Comparison of ENCODE assay signal across 9 cellular contexts in the genomic region with DNA sequence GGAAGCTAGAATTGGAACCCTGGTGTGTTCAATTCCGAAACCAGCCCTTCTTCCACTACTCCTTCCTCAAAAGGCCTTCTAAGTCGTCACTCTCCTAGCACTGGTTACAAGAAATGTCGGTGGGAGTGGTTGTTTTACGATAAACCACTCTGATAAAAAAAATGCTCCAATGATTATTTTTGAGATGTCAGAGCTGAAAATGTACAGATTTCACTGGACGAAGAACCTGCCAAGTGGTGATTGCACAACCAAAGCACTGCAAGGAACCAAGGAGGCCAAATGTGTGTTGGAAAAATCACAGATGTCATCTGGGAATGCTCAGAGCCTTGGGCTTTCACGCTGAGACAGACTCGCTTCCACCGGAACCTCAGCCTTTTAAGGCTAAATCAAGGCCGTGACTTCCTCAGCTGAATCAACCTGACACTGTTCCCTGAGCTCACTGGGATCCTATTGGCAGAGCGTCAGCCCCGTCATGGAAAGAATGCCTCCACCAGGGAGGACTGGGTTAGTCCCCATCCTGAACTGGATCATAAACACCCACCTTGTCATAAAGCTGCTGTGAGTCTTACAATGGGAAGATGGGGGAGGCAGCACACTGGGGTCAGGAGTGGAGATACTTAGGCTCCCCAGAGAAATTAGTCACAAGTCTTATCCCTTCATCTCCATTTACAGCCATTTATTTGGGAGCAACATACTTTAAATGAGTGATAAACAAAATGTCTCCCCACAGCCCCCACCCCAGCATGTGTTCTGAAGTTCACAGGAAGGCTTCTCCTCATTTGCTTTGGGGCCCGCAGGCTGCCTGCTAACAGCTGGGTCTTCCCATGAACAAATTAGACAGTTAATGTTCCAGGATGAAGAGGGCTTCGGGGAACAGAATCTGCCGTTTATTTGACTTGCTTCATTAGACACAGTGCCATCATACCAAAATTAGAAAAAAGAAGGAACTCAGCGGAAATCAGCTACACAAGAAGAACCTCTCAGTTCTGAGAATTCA.
DNase-seq lines count a peak whose midpoint lies in the region; ATAC-seq and TF ChIP-seq lines count a peak whose summit lies in the region.
"Had no signal": no experiment of that assay in that cellular context is flagged by ENCODE, and none has a peak within 500 bp of the region (broad histone marks: within the 10 kb centered on the region; RNA-seq: fewer than 3 reads in every experiment).

No MANE protein-coding gene starts in this region.

- peak overlapping the region; percentile 87 for H2BK5ac ChIP-seq in IMR-90 (ENCODE audit: low read depth, low read length, poor library complexity, severe bottlenecking)

- no peak for TF ChIP-seq RAD21 in IMR-90 (IDR thresholded peaks at IDR 0.05; ENCODE audit: low read length)

- WGBS in IMR-90 (ENCODE audit: extremely low coverage in 2 of 2, insufficient read length in 1 of 2), 2 experiments = 0% methylated on average over 5 of the region's 15 CpGs; no CpG with 5 or more reads in 1 of the 2 experiments
- 78 to 80% methylated on average over 15 of the region's 15 CpGs for WGBS in testis, 2 donors

- peak overlapping the region; percentile 54 for H2BK20ac ChIP-seq in IMR-90 (ENCODE audit: low read depth, low read length)

- H4K20me1 ChIP-seq in IMR-90 (ENCODE audit: insufficient read depth, low read length) = no peaks in the 10 kb centered on the region

- in situ Hi-C loops in IMR-90 (cut with MboI; ENCODE audit: low sequenced_read_pairs) = loop anchor here (5.0 to 10.0 kb wide), 3 partner anchors 168 to 766 kb away; no protein-coding TSS in a partner anchor

- H4K5ac ChIP-seq in IMR-90 (ENCODE audit: low read depth, low read length) = peak overlapping the region; percentile 78

- TF ChIP-seq POLR2A in IMR-90 (IDR thresholded peaks at IDR 0.05; ENCODE audit: low read depth, low read length) (no peak), testis (IDR thresholded peaks at IDR 0.05) (no peak)

- DNase-seq in IMR-90 (peak; percentile 99), lower lobe of right lung (peak; percentile 58), testis (peak; percentile 27), SKM-1 treated with dmso at 0.1 percent for 144 hours (lab: John Stamatoyannopoulos, UW; ENCODE audit: unreplicated experiment) (no peak), iPS-NIHi11 (ENCODE audit: low spot score) (no peak), H7 (no peak)
- DNase-seq: Kasumi-1 had no signal

- H3K4me1 ChIP-seq in IMR-90 (ENCODE audit: control insufficient read depth, insufficient read depth, low read length) (peaks cover 15% of the 10 kb centered on the region; the same call in 1 of the 2 replicates), duodenal mucosa (ENCODE audit: control insufficient read depth in 1 of 2, insufficient read depth in 2 of 2, low read length in 2 of 2) (peaks cover 5% of the 10 kb centered on the region in 2 donors), lower lobe of right lung (peaks cover 24% of the 10 kb centered on the region), testis (no peaks in the 10 kb centered on the region)

- H2AK9ac ChIP-seq in IMR-90 (replicated peaks; ENCODE audit: low read depth, low read length, poor library complexity) = peak overlapping the region; percentile 55

- no peaks in the 10 kb centered on the region for H3K9me1 ChIP-seq in IMR-90 (ENCODE audit: insufficient read depth, low read length)

- H3K23ac ChIP-seq in IMR-90 (ENCODE audit: low read depth, low read length) = peak overlapping the region; percentile 66; the same call in 1 of the 2 replicates

- no peaks in the 10 kb centered on the region for H3K36me3 ChIP-seq in IMR-90 (ENCODE audit: control insufficient read depth, insufficient read depth, low read length)
- no peaks in the 10 kb centered on the region for H3K36me3 ChIP-seq in duodenal mucosa (ENCODE audit: control insufficient read depth in 1 of 2, insufficient read depth in 2 of 2, low read length in 2 of 2)
- H3K36me3 ChIP-seq in lower lobe of right lung = no peaks in the 10 kb centered on the region
- H3K36me3 ChIP-seq in testis (ENCODE audit: low read depth, missing control alignments) = no peaks in the 10 kb centered on the region
- no peaks in the 10 kb centered on the region for H3K36me3 ChIP-seq in H7 (replicated peaks; ENCODE audit: control insufficient read depth, insufficient read depth, low read length)

- TF ChIP-seq CTCF in IMR-90 (conservative IDR thresholded peaks at IDR 0.05; ENCODE audit: low read depth, low read length) = no peak
- TF ChIP-seq CTCF in lower lobe of right lung (IDR thresholded peaks at IDR 0.05) = no peak
- no peak for TF ChIP-seq CTCF in testis (IDR thresholded peaks at IDR 0.05)

- H2AFZ ChIP-seq in IMR-90 (replicated peaks; ENCODE audit: low read length, poor library complexity) = peak overlapping the region; percentile 89

- intact Hi-C loops in IMR-90 (cut with micrococcal nuclease) = loop anchor here (1.0 to 10.0 kb wide), 9 partner anchors 106 to 766 kb away; no protein-coding TSS in a partner anchor
- intact Hi-C loops in lower lobe of right lung (cut with DNase I) = no loop called here
- intact Hi-C loops in testis (cut with DNase I; ENCODE audit: low total_unique reads) = no loop called here

- peak overlapping the region; percentile 22 for H4K91ac ChIP-seq in IMR-90 (ENCODE audit: insufficient read depth, low read depth, low read length)

- peak overlapping the region; percentile 7; the same call in 1 of the 2 replicates for H3K56ac ChIP-seq in IMR-90 (ENCODE audit: extremely low read depth, insufficient read depth, low read length)

- peak overlapping the region; percentile 27 for H2AK5ac ChIP-seq in IMR-90 (ENCODE audit: low read depth, low read length)

- no peaks in the 10 kb centered on the region for H3K79me1 ChIP-seq in IMR-90 (ENCODE audit: low read depth in 1 of 2, low read length in 2 of 2)

- peak overlapping the region; percentile 9 to 74 for H4K8ac ChIP-seq in IMR-90 (ENCODE audit: low read depth in 2 of 2, low read length in 2 of 2)

- H3K27ac ChIP-seq in IMR-90 (ENCODE audit: insufficient read depth, low read length) = peak overlapping the region; percentile 99; the same call in 1 of the 2 replicates
- H3K27ac ChIP-seq in duodenal mucosa (ENCODE audit: low read depth, low read length) = peak overlapping the region; percentile 71
- H3K27ac ChIP-seq in lower lobe of right lung = peak overlapping the region; percentile 80
- peak overlapping the region in 1 of 2 donors; percentile 66 for H3K27ac ChIP-seq in testis

- ATAC-seq in IMR-90 (ENCODE audit: low read depth) (peak; percentile 93), lower lobe of right lung (peak; percentile 83 to 88), HG03521 (IDR thresholded peaks at IDR 0.05; ENCODE audit: unreplicated experiment) (no peak)

- H3K4me3 ChIP-seq in IMR-90 (ENCODE audit: insufficient read depth, low read depth, low read length) (no peak overlapping the region), duodenal mucosa (ENCODE audit: low read depth in 1 of 2, low read length in 2 of 2) (no peak overlapping the region), lower lobe of right lung (no peak overlapping the region), testis (no peak overlapping the region), H7 (ENCODE audit: insufficient read depth, low read depth, low read length) (no peak overlapping the region)

- CTCF ChIA-PET in IMR-90 (lab: Yijun Ruan, JAX) = interaction anchor here (0.6 kb wide), 1 partner anchor 110 kb away, joined by 3 read pairs; no protein-coding TSS in a partner anchor

- peak overlapping the region; percentile 20 for H3K9ac ChIP-seq in IMR-90 (ENCODE audit: low read depth, low read length)
- peak overlapping the region in 1 of 2 donors; percentile 8 for H3K9ac ChIP-seq in duodenal mucosa (ENCODE audit: low read depth in 1 of 2, low read length in 2 of 2)

- POLR2A ChIA-PET in IMR-90 (lab: Charles Lee; ENCODE audit: unreplicated experiment) = interaction anchor here (0.6 to 1.3 kb wide), 3 partner anchors 108 to 378 kb away, joined by 3 to 10 read pairs (median 3); a partner anchor contains a TSS

- peak overlapping the region; percentile 45 for H3K18ac ChIP-seq in IMR-90 (ENCODE audit: low read depth, low read length)

- H3K14ac ChIP-seq in IMR-90 (replicated peaks; ENCODE audit: low read depth, low read length) = peak overlapping the region; percentile 72

- peak overlapping the region; percentile 33; the same call in 1 of the 3 replicates for H2BK15ac ChIP-seq in IMR-90 (ENCODE audit: low read depth, low read length)

- dilution Hi-C loops in IMR-90 (cut with HindIII; ENCODE audit: low sequenced_read_pairs, unreplicated experiment) = no loop called here

- BruUV-seq in IMR-90 (replicated peaks; lab: Mats Ljungman, UMichigan) = TSS peak; percentile 99

- H3K27me3 ChIP-seq in IMR-90 (ENCODE audit: control insufficient read depth, insufficient read depth, low read length) (no peaks in the 10 kb centered on the region), duodenal mucosa (ENCODE audit: control insufficient read depth in 1 of 2, insufficient read depth in 2 of 2, low read length in 2 of 2) (no peaks in the 10 kb centered on the region), lower lobe of right lung (ENCODE audit: low read depth) (no peaks in the 10 kb centered on the region), testis (no peaks in the 10 kb centered on the region), H7 (ENCODE audit: control insufficient read depth, insufficient read depth, low read length) (no peaks in the 10 kb centered on the region)

- peak overlapping the region; percentile 25 for H3K4me2 ChIP-seq in IMR-90 (ENCODE audit: low read depth, low read length)

- H3K9me3 ChIP-seq in IMR-90 (ENCODE audit: control insufficient read depth, insufficient read depth, low read length) (no peaks in the 10 kb centered on the region), duodenal mucosa (ENCODE audit: control insufficient read depth in 1 of 2, low read length in 2 of 2) (no peaks in the 10 kb centered on the region), lower lobe of right lung (no peaks in the 10 kb centered on the region), testis (no peaks in the 10 kb centered on the region)

- H3K4ac ChIP-seq in IMR-90 (ENCODE audit: low read depth, low read length) = peak overlapping the region; percentile 74

- peak overlapping the region; percentile 86 for H2BK120ac ChIP-seq in IMR-90 (ENCODE audit: low read depth, low read length)

TF ChIP-seq in IMR-90, 13 proteins besides CTCF, POLR2A, EP300 and RAD21 (continues in another document):
- TF ChIP-seq BHLHE40 (IDR thresholded peaks at IDR 0.05; ENCODE audit: low read depth, low read length) (0 out of 2 replicates have a peak, but pooled peaks have one; percentile 29), SMC3 (IDR thresholded peaks at IDR 0.05; ENCODE audit: low read depth, low read length) (no peak; the same call in 1 of the 2 replicates), RFX5 (IDR thresholded peaks at IDR 0.05; ENCODE audit: low read depth, low read length) (no peak), FOS (IDR thresholded peaks at IDR 0.05; ENCODE audit: low read depth, low read length) (peak; percentile 80)
- TF ChIP-seq, protein P1, sequence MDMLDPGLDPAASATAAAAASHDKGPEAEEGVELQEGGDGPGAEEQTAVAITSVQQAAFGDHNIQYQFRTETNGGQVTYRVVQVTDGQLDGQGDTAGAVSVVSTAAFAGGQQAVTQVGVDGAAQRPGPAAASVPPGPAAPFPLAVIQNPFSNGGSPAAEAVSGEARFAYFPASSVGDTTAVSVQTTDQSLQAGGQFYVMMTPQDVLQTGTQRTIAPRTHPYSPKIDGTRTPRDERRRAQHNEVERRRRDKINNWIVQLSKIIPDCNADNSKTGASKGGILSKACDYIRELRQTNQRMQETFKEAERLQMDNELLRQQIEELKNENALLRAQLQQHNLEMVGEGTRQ (IDR thresholded peaks at IDR 0.05; ENCODE audit: low read depth, low read length) = no peak

Comparison
In these comparisons a context has a peak if more than half of its experiments do, and no peak if none do; other contexts are left out.
1. DNase-seq: peak in IMR-90 (single experiment), lower lobe of right lung (single experiment) and testis (single experiment); none in SKM-1 treated with dmso at 0.1 percent for 144 hours (single experiment), iPS-NIHi11 (single experiment) and H7 (single experiment).